In the genomic region with DNA sequence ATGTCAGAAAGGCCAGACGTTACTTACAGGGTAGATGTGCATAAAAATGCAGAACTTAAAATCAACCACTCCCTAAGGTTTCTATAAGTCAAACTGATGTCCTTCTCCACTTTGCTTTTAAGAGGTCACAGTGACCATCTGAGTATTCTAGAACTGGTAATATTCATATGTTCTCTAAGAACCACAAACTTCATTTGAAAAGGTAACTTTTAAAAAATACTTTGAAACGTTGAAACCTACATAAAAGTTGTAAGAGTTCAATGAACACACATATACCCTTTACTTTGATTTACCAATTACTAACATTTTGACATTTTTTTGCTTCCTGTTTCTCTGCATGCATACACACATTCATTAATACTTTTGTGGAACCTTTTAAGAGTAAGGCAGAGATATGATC, we compare ENCODE assay signal across 1 cellular context.
TF ChIP-seq lines count a peak whose summit lies in the region.

No MANE protein-coding gene starts in this region.

TF ChIP-seq in K562, 482 proteins besides CTCF, POLR2A, EP300 and RAD21:
- TF ChIP-seq SIRT6 (IDR thresholded peaks at IDR 0.05; ENCODE audit: low read depth, low read length) (no peak), BACH1 (tag; IDR thresholded peaks at IDR 0.05) (no peak), SMARCC2 (IDR thresholded peaks at IDR 0.05; ENCODE audit: low read depth) (no peak), CBX5 (IDR thresholded peaks at IDR 0.05; ENCODE audit: borderline replicate concordance, low read depth) (no peak), CBX3 (IDR thresholded peaks at IDR 0.05; ENCODE audit: borderline replicate concordance in 1 of 2, low read length in 2 of 2) (no peak), XRCC3 (IDR thresholded peaks at IDR 0.05) (no peak), ZNF408 (CRISPR knock-in tag; IDR thresholded peaks at IDR 0.05; ENCODE audit: low read depth) (no peak), ARID1B (IDR thresholded peaks at IDR 0.05) (no peak), HSF4 (CRISPR knock-in tag; IDR thresholded peaks at IDR 0.05; ENCODE audit: borderline replicate concordance) (no peak), TBP (optimal IDR thresholded peaks at IDR 0.05; ENCODE audit: low read depth, low read length) (no peak), CREBBP (IDR thresholded peaks at IDR 0.05; ENCODE audit: low read depth, low read length) (no peak)
- TF ChIP-seq, protein P1, sequence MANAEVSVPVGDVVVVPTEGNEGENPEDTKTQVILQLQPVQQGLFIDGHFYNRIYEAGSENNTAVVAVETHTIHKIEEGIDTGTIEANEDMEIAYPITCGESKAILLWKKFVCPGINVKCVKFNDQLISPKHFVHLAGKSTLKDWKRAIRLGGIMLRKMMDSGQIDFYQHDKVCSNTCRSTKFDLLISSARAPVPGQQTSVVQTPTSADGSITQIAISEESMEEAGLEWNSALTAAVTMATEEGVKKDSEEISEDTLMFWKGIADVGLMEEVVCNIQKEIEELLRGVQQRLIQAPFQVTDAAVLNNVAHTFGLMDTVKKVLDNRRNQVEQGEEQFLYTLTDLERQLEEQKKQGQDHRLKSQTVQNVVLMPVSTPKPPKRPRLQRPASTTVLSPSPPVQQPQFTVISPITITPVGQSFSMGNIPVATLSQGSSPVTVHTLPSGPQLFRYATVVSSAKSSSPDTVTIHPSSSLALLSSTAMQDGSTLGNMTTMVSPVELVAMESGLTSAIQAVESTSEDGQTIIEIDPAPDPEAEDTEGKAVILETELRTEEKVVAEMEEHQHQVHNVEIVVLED (CRISPR knock-in tag; IDR thresholded peaks at IDR 0.05) = no peak
- TF ChIP-seq, protein P2, sequence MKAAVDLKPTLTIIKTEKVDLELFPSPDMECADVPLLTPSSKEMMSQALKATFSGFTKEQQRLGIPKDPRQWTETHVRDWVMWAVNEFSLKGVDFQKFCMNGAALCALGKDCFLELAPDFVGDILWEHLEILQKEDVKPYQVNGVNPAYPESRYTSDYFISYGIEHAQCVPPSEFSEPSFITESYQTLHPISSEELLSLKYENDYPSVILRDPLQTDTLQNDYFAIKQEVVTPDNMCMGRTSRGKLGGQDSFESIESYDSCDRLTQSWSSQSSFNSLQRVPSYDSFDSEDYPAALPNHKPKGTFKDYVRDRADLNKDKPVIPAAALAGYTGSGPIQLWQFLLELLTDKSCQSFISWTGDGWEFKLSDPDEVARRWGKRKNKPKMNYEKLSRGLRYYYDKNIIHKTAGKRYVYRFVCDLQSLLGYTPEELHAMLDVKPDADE (conservative IDR thresholded peaks at IDR 0.05; ENCODE audit: control insufficient read depth, low read depth, low read length) = no peak
- TF ChIP-seq, protein P3, sequence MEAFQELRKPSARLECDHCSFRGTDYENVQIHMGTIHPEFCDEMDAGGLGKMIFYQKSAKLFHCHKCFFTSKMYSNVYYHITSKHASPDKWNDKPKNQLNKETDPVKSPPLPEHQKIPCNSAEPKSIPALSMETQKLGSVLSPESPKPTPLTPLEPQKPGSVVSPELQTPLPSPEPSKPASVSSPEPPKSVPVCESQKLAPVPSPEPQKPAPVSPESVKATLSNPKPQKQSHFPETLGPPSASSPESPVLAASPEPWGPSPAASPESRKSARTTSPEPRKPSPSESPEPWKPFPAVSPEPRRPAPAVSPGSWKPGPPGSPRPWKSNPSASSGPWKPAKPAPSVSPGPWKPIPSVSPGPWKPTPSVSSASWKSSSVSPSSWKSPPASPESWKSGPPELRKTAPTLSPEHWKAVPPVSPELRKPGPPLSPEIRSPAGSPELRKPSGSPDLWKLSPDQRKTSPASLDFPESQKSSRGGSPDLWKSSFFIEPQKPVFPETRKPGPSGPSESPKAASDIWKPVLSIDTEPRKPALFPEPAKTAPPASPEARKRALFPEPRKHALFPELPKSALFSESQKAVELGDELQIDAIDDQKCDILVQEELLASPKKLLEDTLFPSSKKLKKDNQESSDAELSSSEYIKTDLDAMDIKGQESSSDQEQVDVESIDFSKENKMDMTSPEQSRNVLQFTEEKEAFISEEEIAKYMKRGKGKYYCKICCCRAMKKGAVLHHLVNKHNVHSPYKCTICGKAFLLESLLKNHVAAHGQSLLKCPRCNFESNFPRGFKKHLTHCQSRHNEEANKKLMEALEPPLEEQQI (IDR thresholded peaks at IDR 0.05) = no peak
- TF ChIP-seq, protein P4, sequence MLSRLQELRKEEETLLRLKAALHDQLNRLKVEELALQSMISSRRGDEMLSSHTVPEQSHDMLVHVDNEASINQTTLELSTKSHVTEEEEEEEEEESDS (CRISPR knock-in tag; IDR thresholded peaks at IDR 0.05) = no peak
- TF ChIP-seq, protein P5, sequence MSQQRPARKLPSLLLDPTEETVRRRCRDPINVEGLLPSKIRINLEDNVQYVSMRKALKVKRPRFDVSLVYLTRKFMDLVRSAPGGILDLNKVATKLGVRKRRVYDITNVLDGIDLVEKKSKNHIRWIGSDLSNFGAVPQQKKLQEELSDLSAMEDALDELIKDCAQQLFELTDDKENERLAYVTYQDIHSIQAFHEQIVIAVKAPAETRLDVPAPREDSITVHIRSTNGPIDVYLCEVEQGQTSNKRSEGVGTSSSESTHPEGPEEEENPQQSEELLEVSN (IDR thresholded peaks at IDR 0.05; ENCODE audit: borderline replicate concordance in 1 of 2, extremely low read depth in 1 of 2, insufficient read depth in 1 of 2, insufficient read length in 1 of 2, low read depth in 1 of 2, low read length in 1 of 2, poor library complexity in 1 of 2, severe bottlenecking in 1 of 2) = no peak
